8 cellular contexts compared by ENCODE assay signal in the genomic region with DNA sequence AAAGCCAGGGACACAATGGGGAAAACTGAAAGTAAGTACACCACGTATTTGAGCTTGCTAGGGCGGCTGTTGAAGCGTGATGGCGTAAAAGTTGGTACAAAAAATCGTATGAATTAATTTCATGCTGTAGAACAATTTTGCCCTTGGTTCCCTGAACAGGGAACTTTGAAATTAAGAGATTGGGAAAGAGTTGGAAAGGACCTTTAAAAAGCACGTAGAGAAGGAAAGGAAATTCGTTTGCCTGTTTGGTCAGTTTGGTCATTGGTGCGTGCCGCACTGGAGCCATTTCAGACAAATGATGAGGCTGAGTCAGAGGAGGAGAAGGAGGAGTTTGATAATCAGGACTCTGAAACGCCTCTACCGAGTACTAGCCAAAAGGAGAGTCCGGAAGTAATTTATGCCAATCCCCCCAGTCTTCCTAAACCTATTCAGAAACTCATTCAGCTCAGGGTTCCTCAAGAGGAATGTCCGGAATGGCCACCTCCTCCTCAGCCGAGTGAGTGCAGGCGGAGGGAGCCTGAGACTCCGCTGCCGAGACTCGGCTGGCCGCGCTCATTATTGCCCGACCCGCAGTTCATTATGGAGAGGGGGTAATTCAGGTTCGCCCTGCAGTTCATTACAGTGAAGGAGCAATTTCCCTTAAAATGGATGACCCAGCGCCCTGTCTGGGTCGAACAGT. TPM values are rescaled to one million over a fixed set of nuclear protein-coding genes. Genes with fewer than 3 reads are reported as not detected.
DNase-seq lines count a peak whose midpoint lies in the region; ATAC-seq, FAIRE-seq and TF ChIP-seq lines count a peak whose summit lies in the region.

No MANE protein-coding gene starts in this region.

- no peaks in the 10 kb centered on the region for H3K79me2 ChIP-seq in H1 (ENCODE audit: control insufficient read depth in 1 of 2, insufficient read depth in 2 of 2, low read length in 2 of 2)

- H3K23me2 ChIP-seq in H1 (ENCODE audit: low read depth, low read length) = peaks cover 6% of the 10 kb centered on the region; the same call in 1 of the 2 replicates

- FAIRE-seq in H1 (lab: Jason Lieb, UNC) = peak; percentile 65

- no peaks in the 10 kb centered on the region for H3K9me3 Mint-ChIP-seq in memory B cell

- H3K27ac ChIP-seq in H1 (ENCODE audit: low read depth, low read length) = peak overlapping the region; percentile 36; the same call in 1 of the 2 replicates

- no peak for TF ChIP-seq RAD21 in H1 (IDR thresholded peaks at IDR 0.05 in 1 of 2, conservative IDR thresholded peaks at IDR 0.05 in 1 of 2; ENCODE audit: low read depth in 2 of 2, low read length in 2 of 2)

- peak; percentile 32 for DNase-seq in 8988T
- peak; percentile 72 for DNase-seq in GM13976 (ENCODE audit: low spot score)
- DNase-seq in NCI-H146 (lab: John Stamatoyannopoulos, UW) = peak; percentile 48
- peak; percentile 37 for DNase-seq in activated CD4-positive, alpha-beta T cell treated with anti-CD3 and anti-CD28 coated beads for 48 hours
- peak in 1 of 2 experiments; percentile 81 for DNase-seq in H1 (ENCODE audit: low read depth in 1 of 2, low spot score in 2 of 2)
- no peak for DNase-seq in memory B cell (ENCODE audit: low spot score in 2 of 2)
- peak; percentile 36 for DNase-seq in superior temporal gyrus (ENCODE audit: extremely low spot score)

- POLR2A ChIA-PET in H1 (lab: Charles Lee; ENCODE audit: partially characterized antibody) = interaction anchor here (0.6 to 2.2 kb wide), 12 partner anchors 9 to 705 kb away, joined by 3 to 27 read pairs (median 4); a partner anchor contains a TSS

- peak overlapping the region; percentile 83 to 94 for H3K4me2 ChIP-seq in H1 (ENCODE audit: insufficient read depth in 1 of 2, low read depth in 2 of 2, low read length in 2 of 2)

- H3K27ac Mint-ChIP-seq in memory B cell = peak overlapping the region; percentile 5

- H4K8ac ChIP-seq in H1 (ENCODE audit: extremely low read depth, insufficient read depth, low read length) = 0 out of 2 replicates have a peak overlapping the region, but pooled peaks have one; percentile 68

- peak overlapping the region; percentile 78 for H2BK12ac ChIP-seq in H1 (ENCODE audit: low read depth, low read length)

- no peaks in the 10 kb centered on the region for H3K9me3 ChIP-seq in H1 (ENCODE audit: insufficient read depth in 2 of 2, low read depth in 1 of 2, low read length in 1 of 2)

- H2AFZ ChIP-seq in H1 (ENCODE audit: low read length) = peak overlapping the region; percentile 45

- no peaks in the 10 kb centered on the region for H3K36me3 ChIP-seq in H1 (ENCODE audit: control insufficient read depth in 2 of 4, insufficient read depth in 4 of 4, low read length in 3 of 4)

- CTCF ChIA-PET in H1 (lab: Charles Lee; ENCODE audit: partially characterized antibody) = interaction anchor here (0.6 to 1.8 kb wide), 16 partner anchors 9 to 569 kb away, joined by 3 to 7 read pairs (median 3); no protein-coding TSS in a partner anchor

- peak overlapping the region; percentile 30 for H4K5ac ChIP-seq in H1 (ENCODE audit: insufficient read length, low read depth, low read length)

- H3K36me3 Mint-ChIP-seq in memory B cell = no peaks in the 10 kb centered on the region

- peak; percentile 41 to 81 for TF ChIP-seq POLR2A in H1 (IDR thresholded peaks at IDR 0.05; ENCODE audit: control extremely low read depth in 1 of 2, low read depth in 2 of 2, low read length in 2 of 2)

- H3K14ac ChIP-seq in H1 (ENCODE audit: insufficient read length) = no peak overlapping the region

- no peaks in the 10 kb centered on the region; a peak in 1 of 7 replicates for H3K4me1 ChIP-seq in H1 (replicated peaks in 1 of 4; ENCODE audit: control insufficient read depth in 3 of 4, insufficient read depth in 4 of 4, low read length in 3 of 4)

- H3K4ac ChIP-seq in H1 (replicated peaks; ENCODE audit: insufficient read length, low read depth, low read length) = peak overlapping the region; percentile 97

- H3K27me3 ChIP-seq in H1 (replicated peaks in 1 of 4; ENCODE audit: control insufficient read depth in 3 of 4, extremely low read depth in 1 of 4, insufficient read depth in 3 of 4, low read length in 3 of 4) = no peaks in the 10 kb centered on the region; a peak in 1 of 7 replicates

- H3K4me1 Mint-ChIP-seq in memory B cell = peaks cover 7% of the 10 kb centered on the region

- H2BK120ac ChIP-seq in H1 (replicated peaks; ENCODE audit: low read depth, low read length) = no peak overlapping the region

- H4K20me1 ChIP-seq in H1 (replicated peaks in 1 of 2; ENCODE audit: control insufficient read depth in 1 of 2, insufficient read depth in 2 of 2, low read length in 2 of 2) = no peaks in the 10 kb centered on the region

- H2BK20ac ChIP-seq in H1 (ENCODE audit: low read length) = no peak overlapping the region

- H3K4me3 ChIP-seq in H1 (ENCODE audit: extremely low read depth in 1 of 4, insufficient read depth in 2 of 4, low read depth in 3 of 4, low read length in 4 of 4) = peak overlapping the region; percentile 62 to 89 (median 73)

- ATAC-seq in HG02642 (IDR thresholded peaks at IDR 0.05; ENCODE audit: poor library complexity, unreplicated experiment) (peak; percentile 78), memory B cell (ENCODE audit: low read depth) (peak; percentile 73)

- H3K18ac ChIP-seq in H1 (ENCODE audit: extremely low read depth, low read length) = peak overlapping the region; percentile 75; the same call in 1 of the 2 replicates

- peak overlapping the region; percentile 22 for H4K91ac ChIP-seq in H1 (replicated peaks; ENCODE audit: insufficient read length, low read length)

- H2AK5ac ChIP-seq in H1 (ENCODE audit: low read depth, low read length) = no peak overlapping the region

- H3K79me1 ChIP-seq in H1 (ENCODE audit: low read depth, low read length) = no peaks in the 10 kb centered on the region

- peak overlapping the region; percentile 23; the same call in 1 of the 2 replicates for H2BK15ac ChIP-seq in H1 (ENCODE audit: low read length)

- H2BK5ac ChIP-seq in H1 (ENCODE audit: low read depth, low read length) = peak overlapping the region; percentile 79

- no peaks in the 10 kb centered on the region for H3K27me3 Mint-ChIP-seq in memory B cell

- H3K4me3 Mint-ChIP-seq in memory B cell = peak overlapping the region; percentile 87

- in situ Hi-C loops in GM13976 (cut with MboI; ENCODE audit: low sequenced_read_pairs, unreplicated experiment) = loop anchor here (25.0 kb wide), 1 partner anchor 324 kb away; no protein-coding TSS in a partner anchor

- H3K56ac ChIP-seq in H1 (replicated peaks; ENCODE audit: insufficient read length, low read depth, low read length) = no peak overlapping the region

- 2% methylated on average over 25 of the region's 25 CpGs; no CpG with 5 or more reads in 1 of the 2 experiments for WGBS in H1 (ENCODE audit: extremely low coverage in 1 of 2, insufficient coverage in 1 of 2, insufficient read length in 1 of 2, insufficient replicate concordance in 2 of 2, low coverage in 1 of 2, low lambda C conversion rate in 2 of 2, missing lambda C conversion rate in 1 of 2), 2 experiments

- peak overlapping the region; percentile 54 to 78 (median 64) for H3K9ac ChIP-seq in H1 (replicated peaks in 1 of 4; ENCODE audit: extremely low read depth in 1 of 4, low read depth in 3 of 4, low read length in 3 of 4)

- no peak overlapping the region for H3K23ac ChIP-seq in H1 (ENCODE audit: insufficient read length)

- TF ChIP-seq EP300 in H1 (IDR thresholded peaks at IDR 0.05; ENCODE audit: borderline replicate concordance in 1 of 2, low read depth in 2 of 2, low read length in 2 of 2) = no peak

- peak; percentile 6 for TF ChIP-seq CTCF in GM13976 (IDR thresholded peaks at IDR 0.05; ENCODE audit: borderline replicate concordance, control extremely low read depth, extremely low read depth, insufficient read depth, missing control alignments)
- no peak for TF ChIP-seq CTCF in H1 (IDR thresholded peaks at IDR 0.05; ENCODE audit: control extremely low read depth in 1 of 3, insufficient read depth in 1 of 3, low read depth in 1 of 3, low read length in 3 of 3)

TF ChIP-seq in H1, 55 proteins besides CTCF, POLR2A, EP300 and RAD21 (continues in another document):
- TF ChIP-seq, protein P1, sequence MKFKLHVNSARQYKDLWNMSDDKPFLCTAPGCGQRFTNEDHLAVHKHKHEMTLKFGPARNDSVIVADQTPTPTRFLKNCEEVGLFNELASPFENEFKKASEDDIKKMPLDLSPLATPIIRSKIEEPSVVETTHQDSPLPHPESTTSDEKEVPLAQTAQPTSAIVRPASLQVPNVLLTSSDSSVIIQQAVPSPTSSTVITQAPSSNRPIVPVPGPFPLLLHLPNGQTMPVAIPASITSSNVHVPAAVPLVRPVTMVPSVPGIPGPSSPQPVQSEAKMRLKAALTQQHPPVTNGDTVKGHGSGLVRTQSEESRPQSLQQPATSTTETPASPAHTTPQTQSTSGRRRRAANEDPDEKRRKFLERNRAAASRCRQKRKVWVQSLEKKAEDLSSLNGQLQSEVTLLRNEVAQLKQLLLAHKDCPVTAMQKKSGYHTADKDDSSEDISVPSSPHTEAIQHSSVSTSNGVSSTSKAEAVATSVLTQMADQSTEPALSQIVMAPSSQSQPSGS (IDR thresholded peaks at IDR 0.05; ENCODE audit: low read length) = no peak
- TF ChIP-seq HDAC6 (IDR thresholded peaks at IDR 0.05; ENCODE audit: low read depth, low read length) (no peak), KDM1A (IDR thresholded peaks at IDR 0.05; ENCODE audit: borderline replicate concordance, low read length) (no peak), BRCA1 (IDR thresholded peaks at IDR 0.05; ENCODE audit: low read depth, low read length) (no peak)
- TF ChIP-seq, protein P2, sequence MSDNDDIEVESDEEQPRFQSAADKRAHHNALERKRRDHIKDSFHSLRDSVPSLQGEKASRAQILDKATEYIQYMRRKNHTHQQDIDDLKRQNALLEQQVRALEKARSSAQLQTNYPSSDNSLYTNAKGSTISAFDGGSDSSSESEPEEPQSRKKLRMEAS (IDR thresholded peaks at IDR 0.05) = no peak

RNA-seq across cellular contexts. Expression of a gene that starts 59.2 kb away (rescaled TPM):
- 19.2 and 20.2 TPM in 2 replicates for total RNA-seq in H1 (2021; fragmentation: NEBNext Ultra II Directional; extraction: Animal tissue kit (Norgen Biotek cat#: 25700))
- 38.9 and 39.6 TPM in 2 replicates for polyA plus RNA-seq in H1 (2011; rRNA removed)
- polyA plus RNA-seq in H1 (2011; cell fraction: cytosol; rRNA removed) = 48.8 TPM
- 23.7 TPM for polyA plus RNA-seq in H1 (2011; cell fraction: nucleus; rRNA removed)
- 15.7 to 20.6 TPM (median 19.8 TPM) in 4 replicates for polyA plus RNA-seq in H1 (2012, experiment 1 of 2)
- polyA plus RNA-seq in H1 (2012, experiment 2 of 2) = 23.1 TPM
- 15.2 TPM for polyA plus RNA-seq in H1 (2013, experiment 1 of 2)
- polyA plus RNA-seq in H1 (2013, experiment 2 of 2) = 16.0 TPM
- 27.4 and 34.3 TPM in 2 replicates for polyA minus RNA-seq in H1 (2011; rRNA and poly(A)+ RNA removed)
- polyA minus RNA-seq in H1 (2011; cell fraction: cytosol; rRNA and poly(A)+ RNA removed) = 5.1 TPM
- 11.7 TPM for polyA minus RNA-seq in H1 (2011; cell fraction: nucleus; rRNA and poly(A)+ RNA removed)

Comparison
In these comparisons a context has a peak if more than half of its experiments do, and no peak if none do; other contexts are left out.
1. DNase-seq: peak in 8988T (single experiment), GM13976 (single experiment), NCI-H146 (single experiment), activated CD4-positive, alpha-beta T cell treated with anti-CD3 and anti-CD28 coated beads for 48 hours (single experiment) and superior temporal gyrus (single experiment); none in memory B cell (0 of 2).